Comparison of ENCODE assay signal across 9 cellular contexts in genomic region chr3:14652360-14652907, GRCh38. TPM values are rescaled to one million over a fixed set of nuclear protein-coding genes. Genes with fewer than 3 reads are reported as not detected.
A peak's percentile ranks its signal among the peaks of the same experiment; 100 is the strongest.
DNase-seq lines count a peak whose midpoint lies in the region; ATAC-seq, FAIRE-seq and TF ChIP-seq lines count a peak whose summit lies in the region.
"Not testable (repeated sequence)": the region's sequence is repeated elsewhere in the genome, so short reads cannot be mapped to it uniquely, and the experiment has no call there.
"Had no signal": no experiment of that assay in that cellular context is flagged by ENCODE, and none has a peak within 500 bp of the region (broad histone marks: within the 10 kb centered on the region; RNA-seq: fewer than 3 reads in every experiment).

No MANE protein-coding gene starts in this region.

- peaks cover 23 to 25% of the 10 kb centered on the region in 2 donors for H3K36me3 ChIP-seq in mucosa of rectum (ENCODE audit: control insufficient read depth in 2 of 2, insufficient read depth in 2 of 2, low read length in 2 of 2)

- WGBS in A549 (ENCODE audit: missing lambda C conversion rate) = 76% methylated on average over 21 of the region's 21 CpGs

- intact Hi-C loops in activated CD4-positive, alpha-beta memory T cell treated with anti-CD3 and anti-CD28 coated beads for 36 hours (cut with micrococcal nuclease) = not testable (repeated sequence)

- H3K27ac Mint-ChIP-seq in activated CD4-positive, alpha-beta memory T cell treated with anti-CD3 and anti-CD28 coated beads for 36 hours = peak overlapping the region; percentile 98
- peak overlapping the region; percentile 84 for H3K27ac Mint-ChIP-seq in glutamatergic neuron (ENCODE audit: unreplicated experiment)

- CTCF ChIA-PET in A549 (lab: Yijun Ruan, JAX) = interaction anchor here (0.8 to 2.2 kb wide), 8 partner anchors 9 to 448 kb away, joined by 3 to 8 read pairs (median 3); no protein-coding TSS in a partner anchor
- CTCF ChIA-PET in activated CD4-positive, alpha-beta memory T cell treated with anti-CD3 and anti-CD28 coated beads for 36 hours (lab: Charles Lee) = interaction anchor here (0.5 to 1.6 kb wide), 6 partner anchors 20 to 449 kb away, joined by 3 to 6 read pairs (median 4); no protein-coding TSS in a partner anchor

- not testable (repeated sequence) for FAIRE-seq in A549 (lab: Jason Lieb, UNC); GM12892 (lab: Jason Lieb, UNC)

- H3K4me1 ChIP-seq in A549 = peaks cover 34% of the 10 kb centered on the region; the same call in 2 of the 3 replicates
- not testable (repeated sequence) for H3K4me1 ChIP-seq in mucosa of rectum (ENCODE audit: control insufficient read depth in 2 of 2, insufficient read depth in 2 of 2, low read length in 2 of 2)

- H3K27ac ChIP-seq in A549 (peak overlapping the region; percentile 86 to 92), mucosa of rectum (ENCODE audit: low read depth in 2 of 2, low read length in 2 of 2) (peak overlapping the region; percentile 85 to 91), skin epidermis (peak overlapping the region in 19 of 21 experiments; percentile 79 to 96 (median 90))

- H3K4me3 ChIP-seq in A549 (peak overlapping the region; percentile 69), cardiac fibroblast (replicated peaks in 1 of 2; ENCODE audit: low read depth in 2 of 2, low read length in 2 of 2) (peak overlapping the region; percentile 83 to 91), mucosa of rectum (ENCODE audit: low read length in 2 of 2) (peak overlapping the region; percentile 91 to 97), skin epidermis (peak overlapping the region; percentile 58 to 85 (median 73))

- H3K4me3 Mint-ChIP-seq in activated CD4-positive, alpha-beta memory T cell treated with anti-CD3 and anti-CD28 coated beads for 36 hours = peak overlapping the region; percentile 89
- H3K4me3 Mint-ChIP-seq in glutamatergic neuron (ENCODE audit: unreplicated experiment) = peak overlapping the region; percentile 100

- not testable (repeated sequence) for TF ChIP-seq POLR2A in A549 (IDR thresholded peaks at IDR 0.05; ENCODE audit: low read length)
- TF ChIP-seq POLR2A in GM12892 (IDR thresholded peaks at IDR 0.05; ENCODE audit: low read depth, low read length) = 0 out of 2 replicates have a peak, but pooled peaks have one; percentile 12

- not testable (repeated sequence) for TF ChIP-seq EP300 in A549 (IDR thresholded peaks at IDR 0.05)

- H3K9me3 Mint-ChIP-seq in activated CD4-positive, alpha-beta memory T cell treated with anti-CD3 and anti-CD28 coated beads for 36 hours; glutamatergic neuron (ENCODE audit: unreplicated experiment): not testable (repeated sequence)

- H3K27me3 Mint-ChIP-seq in activated CD4-positive, alpha-beta memory T cell treated with anti-CD3 and anti-CD28 coated beads for 36 hours; glutamatergic neuron (ENCODE audit: unreplicated experiment): not testable (repeated sequence)

- TF ChIP-seq RAD21 in A549 (conservative IDR thresholded peaks at IDR 0.05 in 1 of 2, IDR thresholded peaks at IDR 0.05 in 1 of 2) = not testable (repeated sequence)

- not testable (repeated sequence) for DNase-seq in A549 (ENCODE audit: low read depth in 1 of 2, low spot score in 1 of 2); GM12892 (ENCODE audit: insufficient read length); activated CD4-positive, alpha-beta memory T cell treated with anti-CD3 and anti-CD28 coated beads for 36 hours; glutamatergic neuron
- DNase-seq in NCI-H460 (ENCODE audit: extremely low read depth, low read depth) = peak; percentile 52
- DNase-seq in cardiac fibroblast (ENCODE audit: low read depth in 2 of 2) = peak; percentile 15 to 28

- H3K27me3 ChIP-seq in mucosa of rectum (ENCODE audit: control insufficient read depth in 2 of 2, insufficient read depth in 2 of 2, low read length in 2 of 2) = not testable (repeated sequence)

- H3K9me3 ChIP-seq in A549; mucosa of rectum (ENCODE audit: control insufficient read depth in 2 of 2, low read length in 2 of 2): not testable (repeated sequence)

- H3K4me1 Mint-ChIP-seq in activated CD4-positive, alpha-beta memory T cell treated with anti-CD3 and anti-CD28 coated beads for 36 hours (ENCODE audit: low read depth) = peaks cover 42% of the 10 kb centered on the region
- not testable (repeated sequence) for H3K4me1 Mint-ChIP-seq in glutamatergic neuron (ENCODE audit: low read depth, unreplicated experiment)

- not testable (repeated sequence) for ATAC-seq in A549

- H3K9ac ChIP-seq in mucosa of rectum (ENCODE audit: low read depth in 1 of 2, low read length in 2 of 2) = peak overlapping the region; percentile 95 to 96

- not testable (repeated sequence) for TF ChIP-seq CTCF in A549 (IDR thresholded peaks at IDR 0.05); cardiac fibroblast (IDR thresholded peaks at IDR 0.05; ENCODE audit: low read depth, low read length); glutamatergic neuron (IDR thresholded peaks at IDR 0.05; ENCODE audit: partially characterized antibody, unreplicated experiment)

- peak overlapping the region; percentile 74 for H3K4me2 ChIP-seq in A549

- POLR2A ChIA-PET in A549 (lab: Yijun Ruan, JAX) = interaction anchor here (0.7 to 1.3 kb wide), 3 partner anchors 25 to 474 kb away, joined by 3 to 7 read pairs (median 3); partner anchors contain the start of genes LSM3 and XPC
- POLR2A ChIA-PET in activated CD4-positive, alpha-beta memory T cell treated with anti-CD3 and anti-CD28 coated beads for 36 hours (lab: Charles Lee) = interaction anchor here (1.0 to 2.0 kb wide), 4 partner anchors 9 to 228 kb away, joined by 3 to 8 read pairs (median 6); no protein-coding TSS in a partner anchor

- peaks cover 31% of the 10 kb centered on the region for H3K36me3 Mint-ChIP-seq in activated CD4-positive, alpha-beta memory T cell treated with anti-CD3 and anti-CD28 coated beads for 36 hours
- not testable (repeated sequence) for H3K36me3 Mint-ChIP-seq in glutamatergic neuron (ENCODE audit: unreplicated experiment)

RNA-seq across cellular contexts. Expression of gene CCDC174, which starts 0.9 kb away (rescaled TPM):
- 9.0 and 17.6 TPM in 2 replicates for polyA plus RNA-seq in A549 (2011; rRNA removed)
- 3.4 and 5.5 TPM in 2 replicates for polyA plus RNA-seq in A549 (2012; cell fraction: cytosol; rRNA removed)
- polyA plus RNA-seq in A549 (2012; cell fraction: nucleus; rRNA removed) = 6.1 TPM in 2 replicates
- polyA plus RNA-seq in A549 (2017; fragmentation: RNase III; extraction: RNeasy Plus Mini Kit Qiagen cat#74134 plus additional on column Dnase treatment) = 10.8 to 12.6 TPM (median 11.7 TPM) in 3 replicates
- polyA minus RNA-seq in A549 (2011; rRNA and poly(A)+ RNA removed) = 6.7 and 7.3 TPM in 2 replicates
- 13.0 TPM for polyA plus RNA-seq in GM12892 (2012; ENCODE audit: missing spikeins)
- 16.0 and 30.7 TPM in 2 replicates for total RNA-seq in NCI-H460 (2014; rRNA removed; shearing (Covaris generic))
- 11.1 and 29.2 TPM in 2 replicates for polyA plus RNA-seq in NCI-H460 (2014; cell fraction: nucleus; rRNA removed)
- 10 to 100 TPM; 16.6 to 18.6 TPM for total RNA-seq in activated CD4-positive, alpha-beta memory T cell treated with anti-CD3 and anti-CD28 coated beads for 36 hours
- 22.1 TPM for total RNA-seq in glutamatergic neuron (ENCODE audit: unreplicated experiment)

RNA-seq across cellular contexts. Expression of gene C3orf20, which starts 22.5 kb away (rescaled TPM):
- 0.05 and 0.15 TPM in 2 replicates for polyA plus RNA-seq in A549 (2011; rRNA removed)
- not detected in 2 replicates for polyA plus RNA-seq in A549 (2012; cell fraction: cytosol; rRNA removed)
- polyA plus RNA-seq in A549 (2012; cell fraction: nucleus; rRNA removed) = 0.02 and 0.10 TPM in 2 replicates
- 0.03 to 0.08 TPM in 2 of 3 replicates, not detected in the other for polyA plus RNA-seq in A549 (2017; fragmentation: RNase III; extraction: RNeasy Plus Mini Kit Qiagen cat#74134 plus additional on column Dnase treatment)
- polyA minus RNA-seq in A549 (2011; rRNA and poly(A)+ RNA removed) = 0.19 and 0.21 TPM in 2 replicates
- polyA plus RNA-seq in GM12892 (2012; ENCODE audit: missing spikeins) = 0.47 TPM
- total RNA-seq in NCI-H460 (2014; rRNA removed; shearing (Covaris generic)) = not detected in 2 replicates
- polyA plus RNA-seq in NCI-H460 (2014; cell fraction: nucleus; rRNA removed) = not detected in 2 replicates
- total RNA-seq in activated CD4-positive, alpha-beta memory T cell treated with anti-CD3 and anti-CD28 coated beads for 36 hours = under 1 TPM; 0.07 to 0.12 TPM
- total RNA-seq in glutamatergic neuron (ENCODE audit: unreplicated experiment) = not detected
- total RNA-seq: H4 had no signal
